In the genomic region with DNA sequence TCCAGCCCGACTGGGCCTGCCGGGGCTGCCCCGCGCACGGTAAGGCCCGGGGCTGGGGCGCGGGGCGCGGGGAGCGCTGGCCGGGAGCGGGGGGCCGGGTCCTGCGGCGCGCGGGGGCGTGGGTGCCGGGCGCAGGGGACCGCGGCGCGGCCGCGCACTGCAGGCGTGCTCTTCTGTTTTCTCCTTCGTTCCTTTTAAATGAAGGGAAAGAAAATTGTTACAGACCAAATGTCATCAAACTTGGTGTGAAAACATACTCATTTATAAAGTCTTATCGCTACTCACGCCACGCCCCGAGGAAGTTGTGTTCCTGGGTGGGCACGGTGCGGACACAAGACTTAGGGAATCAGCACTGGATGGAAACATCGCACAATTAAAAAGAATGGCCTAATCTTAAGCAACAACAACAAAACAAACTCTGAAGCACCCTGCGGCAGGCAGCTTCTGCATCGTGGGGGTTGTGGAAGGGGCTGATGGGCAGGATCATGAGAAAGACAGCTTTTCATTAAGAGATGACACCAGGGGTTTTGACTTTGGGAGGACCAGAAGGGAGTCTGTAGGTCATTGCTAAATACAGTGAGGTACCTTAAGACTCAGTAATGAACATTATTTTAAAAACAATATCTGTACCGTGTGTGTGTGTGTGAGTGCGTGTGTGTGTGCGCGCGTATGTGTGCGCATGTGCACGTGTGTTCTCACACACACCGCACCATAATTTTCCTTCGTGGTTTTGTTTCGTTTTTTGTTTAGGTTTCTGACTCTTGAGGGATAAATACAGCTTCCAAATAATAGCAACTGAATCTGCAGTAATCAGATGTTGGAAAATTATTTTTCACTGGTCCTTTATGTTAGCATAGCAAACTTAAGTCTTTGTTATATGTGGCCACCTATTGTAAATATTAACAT, we compare ENCODE assay signal across 9 cellular contexts. TPM values are rescaled to one million over a fixed set of nuclear protein-coding genes. Genes with fewer than 3 reads are reported as not detected.
DNase-seq lines count a peak whose midpoint lies in the region; ATAC-seq and TF ChIP-seq lines count a peak whose summit lies in the region.
"Had no signal": no experiment of that assay in that cellular context is flagged by ENCODE, and none has a peak within 500 bp of the region (broad histone marks: within the 10 kb centered on the region; RNA-seq: fewer than 3 reads in every experiment).

No MANE protein-coding gene starts in this region.

- H3K18ac ChIP-seq in mesendoderm (ENCODE audit: low read length) = peak overlapping the region; percentile 53

- WGBS in mesendoderm (ENCODE audit: extremely low coverage, insufficient coverage, low lambda C conversion rate) = no CpG with 5 or more reads among the region's 48 CpGs
- 20% methylated on average over 21 of the region's 48 CpGs for WGBS in suprapubic skin

- peaks cover 12% of the 10 kb centered on the region for H3K27me3 ChIP-seq in brain microvascular endothelial cell (replicated peaks)
- no peaks in the 10 kb centered on the region for H3K27me3 ChIP-seq in mesendoderm (ENCODE audit: insufficient read depth, low read length, poor library complexity)
- peaks cover 44% of the 10 kb centered on the region for H3K27me3 ChIP-seq in suprapubic skin

- H3K36me3 ChIP-seq in brain microvascular endothelial cell (replicated peaks) (no peaks in the 10 kb centered on the region), mesendoderm (ENCODE audit: control insufficient read depth, insufficient read depth, low read length) (no peaks in the 10 kb centered on the region), suprapubic skin (no peaks in the 10 kb centered on the region)
- H3K36me3 ChIP-seq: gastrocnemius medialis had no signal

- H3K4me3 ChIP-seq in brain microvascular endothelial cell (ENCODE audit: low read depth, low read length) = peak overlapping the region; percentile 48
- H3K4me3 ChIP-seq in mesendoderm (ENCODE audit: low read length) = peak overlapping the region; percentile 58
- peak overlapping the region; percentile 30 for H3K4me3 ChIP-seq in suprapubic skin

- in situ Hi-C loops in brain microvascular endothelial cell (cut with HindIII; ENCODE audit: low pct_ligation_motif_present, low sequenced_read_pairs) = no loop called here

- no peak for TF ChIP-seq EP300 in suprapubic skin (IDR thresholded peaks at IDR 0.05)

- no peaks in the 10 kb centered on the region for H3K79me1 ChIP-seq in mesendoderm (ENCODE audit: low read length)

- ATAC-seq in HG03025 (IDR thresholded peaks at IDR 0.05; ENCODE audit: low FRiP score, unreplicated experiment) = no peak
- ATAC-seq: gastrocnemius medialis had no signal

- H3K79me2 ChIP-seq in mesendoderm (ENCODE audit: control insufficient read depth, insufficient read depth, low read length) = peaks cover 2% of the 10 kb centered on the region

- H2BK15ac ChIP-seq in mesendoderm (replicated peaks; ENCODE audit: low read depth) = no peak overlapping the region

- H3K27ac ChIP-seq in brain microvascular endothelial cell (no peak overlapping the region), mesendoderm (ENCODE audit: low read depth, low read length) (no peak overlapping the region), suprapubic skin (no peak overlapping the region)
- H3K27ac ChIP-seq: gastrocnemius medialis had no signal

- no peak overlapping the region for H3K23ac ChIP-seq in mesendoderm (ENCODE audit: low read length)

- peak overlapping the region; percentile 89 for H3K4me2 ChIP-seq in mesendoderm (ENCODE audit: low read length)

- no peak for TF ChIP-seq POLR2A in suprapubic skin (IDR thresholded peaks at IDR 0.05)

- no peak overlapping the region for H2AK5ac ChIP-seq in mesendoderm (ENCODE audit: low read length)

- peaks cover 9% of the 10 kb centered on the region for H3K4me1 ChIP-seq in mesendoderm (ENCODE audit: control insufficient read depth, low read depth, low read length)
- H3K4me1 ChIP-seq in suprapubic skin = peaks cover 4% of the 10 kb centered on the region
- H3K4me1 ChIP-seq: gastrocnemius medialis had no signal

- H3K9me3 ChIP-seq in suprapubic skin = no peaks in the 10 kb centered on the region
- H3K9me3 ChIP-seq: gastrocnemius medialis had no signal

- DNase-seq in NCI-H345 (lab: John Stamatoyannopoulos, UW) (peak; percentile 58), brain microvascular endothelial cell (no peak), mesendoderm (peak; percentile 33), suprapubic skin (ENCODE audit: low spot score in 2 of 2) (no peak), ureter (ENCODE audit: low spot score) (no peak)
- DNase-seq in NK-92 treated with Interleukin-12 subunit alpha and Interleukin-12 subunit beta, amount 100 ng/mL, for 24 hours (lab: John Stamatoyannopoulos, UW) = no peak
- DNase-seq: activated CD4-positive, CD25-positive, alpha-beta regulatory T cell treated with anti-CD3 and anti-CD28 coated beads, Interleukin-2, amount 50 U/mL, for 72 hours; gastrocnemius medialis had no signal

- no peak overlapping the region for H4K8ac ChIP-seq in mesendoderm (ENCODE audit: low read depth, low read length)

- TF ChIP-seq CTCF in brain microvascular endothelial cell (IDR thresholded peaks at IDR 0.05; ENCODE audit: low read depth, low read length, missing control alignments) (no peak), suprapubic skin (IDR thresholded peaks at IDR 0.05) (no peak)

- H3K4ac ChIP-seq in mesendoderm (ENCODE audit: low read depth, low read length) = no peak overlapping the region

- no peak overlapping the region for H2BK120ac ChIP-seq in mesendoderm (ENCODE audit: low read depth, low read length)

- H2BK5ac ChIP-seq in mesendoderm (ENCODE audit: low read length) = no peak overlapping the region

- H3K9ac ChIP-seq in mesendoderm (ENCODE audit: low read length) = peak overlapping the region; percentile 62

- H4K5ac ChIP-seq in mesendoderm (ENCODE audit: low read length) = no peak overlapping the region

- H3K56ac ChIP-seq in mesendoderm (ENCODE audit: low read length) = peak overlapping the region; percentile 83

RNA-seq across cellular contexts. Expression of a gene that starts 0.5 kb away (rescaled TPM):
- polyA plus RNA-seq in mesendoderm (2013, experiment 1 of 2) = 4.1 TPM
- 4.8 TPM for polyA plus RNA-seq in mesendoderm (2013, experiment 2 of 2)
- 1 to 10 TPM in 3 of 4 donors, under 1 TPM in 1; 0.89 to 5.9 (median 3.1) TPM for total RNA-seq in suprapubic skin
- 21.9 TPM for total RNA-seq in ureter

Comparison
In these comparisons a context has a peak if more than half of its experiments do, and no peak if none do; other contexts are left out.
1. DNase-seq: peak in NCI-H345 (single experiment) and mesendoderm (single experiment); none in brain microvascular endothelial cell (single experiment), suprapubic skin (0 of 2), ureter (single experiment) and NK-92 treated with Interleukin-12 subunit alpha and Interleukin-12 subunit beta, amount 100 ng/mL, for 24 hours (single experiment).
2. Peak in every context shown above with its lines, with median percentiles within 50 percentile points of each other: H3K4me3 ChIP-seq.